Comparison of ENCODE assay signal across 11 cellular contexts in genomic region chr13:99374169-99374991, GRCh38.
DNase-seq lines count a peak whose midpoint lies in the region; ATAC-seq and TF ChIP-seq lines count a peak whose summit lies in the region.
"Had no signal": no experiment of that assay in that cellular context is flagged by ENCODE, and none has a peak within 500 bp of the region (broad histone marks: within the 10 kb centered on the region; RNA-seq: fewer than 3 reads in every experiment).

No MANE protein-coding gene starts in this region.

- no peak overlapping the region for H3K4me3 ChIP-seq in GM06990 (replicated peaks; ENCODE audit: low read depth, low read length)

- no peaks in the 10 kb centered on the region for H3K9me3 Mint-ChIP-seq in dendritic cell treated with granulocyte-macrophage colony-stimulating factor and Interleukin-4, amounts not matched to agents 40 ng/mL and 50 ng/mL, for 4 days
- H3K9me3 Mint-ChIP-seq: activated naive CD4-positive, alpha-beta T cell treated with anti-CD3 and anti-CD28 coated beads for 36 hours had no signal

- ATAC-seq in GM19467 (IDR thresholded peaks at IDR 0.05; ENCODE audit: unreplicated experiment), result peak; percentile 36
- peak; percentile 34 for ATAC-seq in HG03135 (IDR thresholded peaks at IDR 0.05; ENCODE audit: unreplicated experiment)

- H3K27me3 Mint-ChIP-seq in dendritic cell treated with granulocyte-macrophage colony-stimulating factor and Interleukin-4, amounts not matched to agents 40 ng/mL and 50 ng/mL, for 4 days, result no peaks in the 10 kb centered on the region

- peaks cover 67% of the 10 kb centered on the region for H3K36me3 Mint-ChIP-seq in dendritic cell treated with granulocyte-macrophage colony-stimulating factor and Interleukin-4, amounts not matched to agents 40 ng/mL and 50 ng/mL, for 4 days (ENCODE audit: low read depth)

- TF ChIP-seq CTCF in GM06990 (IDR thresholded peaks at IDR 0.05; ENCODE audit: insufficient read depth, low read length, poor library complexity, severe bottlenecking), result no peak

- intact Hi-C loops in dendritic cell treated with granulocyte-macrophage colony-stimulating factor and Interleukin-4, amounts not matched to agents 40 ng/mL and 50 ng/mL, for 4 days (cut with micrococcal nuclease), result no loop called here

- no peaks in the 10 kb centered on the region for H3K27me3 ChIP-seq in GM06990 (replicated peaks; ENCODE audit: control insufficient read depth, insufficient read depth, low read length)

- H3K4me1 Mint-ChIP-seq in dendritic cell treated with granulocyte-macrophage colony-stimulating factor and Interleukin-4, amounts not matched to agents 40 ng/mL and 50 ng/mL, for 4 days (ENCODE audit: low read depth), result peaks cover 82% of the 10 kb centered on the region

- DNase-seq in GM06990 (ENCODE audit: extremely low read depth, insufficient read length) (peak; percentile 41), NCI-H1048 (lab: John Stamatoyannopoulos, UW) (no peak), EL (no peak), A172 (ENCODE audit: low spot score) (no peak), NCI-H2227 (lab: John Stamatoyannopoulos, UW; ENCODE audit: unreplicated experiment) (no peak)
- DNase-seq: activated naive CD4-positive, alpha-beta T cell treated with anti-CD3 and anti-CD28 coated beads for 36 hours; NCI-H1930; SW 1271 had no signal

- no peak overlapping the region for H3K4me3 Mint-ChIP-seq in dendritic cell treated with granulocyte-macrophage colony-stimulating factor and Interleukin-4, amounts not matched to agents 40 ng/mL and 50 ng/mL, for 4 days
- H3K4me3 Mint-ChIP-seq: activated naive CD4-positive, alpha-beta T cell treated with anti-CD3 and anti-CD28 coated beads for 36 hours had no signal

- H3K27ac Mint-ChIP-seq in dendritic cell treated with granulocyte-macrophage colony-stimulating factor and Interleukin-4, amounts not matched to agents 40 ng/mL and 50 ng/mL, for 4 days, result peak overlapping the region; percentile 88
- H3K27ac Mint-ChIP-seq: activated naive CD4-positive, alpha-beta T cell treated with anti-CD3 and anti-CD28 coated beads for 36 hours had no signal

- H3K36me3 ChIP-seq in GM06990 (ENCODE audit: control insufficient read depth, insufficient read depth, low read length), result no peaks in the 10 kb centered on the region; the same call in 1 of the 2 replicates
